ENCODE assay signal across 8 cellular contexts in the genomic region with DNA sequence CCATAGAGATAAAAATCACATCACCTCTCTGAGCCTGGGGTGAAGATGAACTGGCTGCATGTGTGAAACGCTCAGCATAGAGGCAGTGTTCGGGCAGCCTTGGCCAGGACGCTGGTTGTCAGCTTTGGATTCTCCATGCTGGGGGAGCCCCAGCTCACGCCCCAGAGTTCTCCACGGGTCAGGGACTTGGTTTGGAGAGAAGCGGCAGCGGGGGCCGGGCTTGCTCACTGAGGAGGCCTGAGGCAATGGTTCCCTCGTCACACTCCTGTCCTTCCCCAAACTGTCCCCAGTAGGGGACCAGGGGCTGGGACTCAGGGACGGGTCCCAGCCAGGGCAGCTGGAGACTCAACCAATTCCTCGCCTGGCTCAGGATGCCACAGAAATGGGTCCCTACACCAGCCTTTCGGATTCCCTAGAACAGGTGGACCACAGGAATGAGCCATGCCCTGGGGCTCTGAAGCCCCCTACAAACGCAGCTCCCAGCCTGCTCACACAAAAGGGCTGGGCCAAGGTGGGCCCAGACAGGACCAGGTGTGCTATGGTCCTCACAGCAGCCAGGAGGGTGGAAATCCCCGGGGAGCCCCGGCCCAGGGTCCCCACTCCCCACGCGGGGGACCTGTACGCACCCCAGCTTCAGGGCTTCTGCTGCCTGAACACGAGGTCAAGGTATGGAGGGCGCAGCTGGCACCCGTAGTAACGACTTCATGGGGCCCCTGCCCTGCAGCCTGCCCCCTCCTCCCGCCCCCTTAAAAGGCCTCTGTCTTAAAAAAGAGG. TPM values are rescaled to one million over a fixed set of nuclear protein-coding genes. Genes with fewer than 3 reads are reported as not detected.
DNase-seq lines count a peak whose midpoint lies in the region; ATAC-seq, FAIRE-seq and TF ChIP-seq lines count a peak whose summit lies in the region.

No MANE protein-coding gene starts in this region.

- no peaks in the 10 kb centered on the region for H3K27me3 Mint-ChIP-seq in activated T-cell treated with anti-CD3 and anti-CD28 coated beads, Interleukin-2, amount 50 U/mL, for 4 hours (ENCODE audit: low read depth)

- H3K4me3 ChIP-seq in GM23248, result peak overlapping the region; percentile 99

- peaks cover 55% of the 10 kb centered on the region for H3K79me2 ChIP-seq in GM23248 (ENCODE audit: insufficient read depth)

- DNase-seq in GM23248 (peak; percentile 53), left cardiac atrium (peak; percentile 40), sciatic nerve (ENCODE audit: low spot score) (peak; percentile 74), DMS153 (lab: John Stamatoyannopoulos, UW) (no peak), COLO668 (lab: John Stamatoyannopoulos, UW; ENCODE audit: unreplicated experiment) (no peak), H54 (ENCODE audit: insufficient read length, low spot score) (no peak)
- peak; percentile 3 for DNase-seq in activated T-cell treated with anti-CD3 and anti-CD28 coated beads, Interleukin-2, amount 50 U/mL, for 4 hours

- no peaks in the 10 kb centered on the region for H3K9me3 ChIP-seq in GM23248 (ENCODE audit: low read depth)

- peak overlapping the region; percentile 99 for H3K9ac ChIP-seq in GM23248

- no peak for TF ChIP-seq POLR2A in H54 (IDR thresholded peaks at IDR 0.05; ENCODE audit: low read depth, low read length)

- no peaks in the 10 kb centered on the region for H3K9me3 Mint-ChIP-seq in activated T-cell treated with anti-CD3 and anti-CD28 coated beads, Interleukin-2, amount 50 U/mL, for 4 hours

- ATAC-seq in activated T-cell treated with anti-CD3 and anti-CD28 coated beads, Interleukin-2, amount 50 U/mL, for 4 hours, result no peak
- ATAC-seq in left cardiac atrium, result no peak
- ATAC-seq in sciatic nerve, result no peak
- no peak for ATAC-seq in GM21737 (IDR thresholded peaks at IDR 0.05; ENCODE audit: unreplicated experiment)

- no peaks in the 10 kb centered on the region for H3K36me3 Mint-ChIP-seq in activated T-cell treated with anti-CD3 and anti-CD28 coated beads, Interleukin-2, amount 50 U/mL, for 4 hours (ENCODE audit: insufficient read depth)

- H3K4me2 ChIP-seq in GM23248 (ENCODE audit: unreplicated experiment), result peak overlapping the region; percentile 89

- in situ Hi-C loops in GM23248 (cut with MboI), result no loop called here

- H3K4me1 ChIP-seq in GM23248 (ENCODE audit: insufficient read depth), result 0 out of 2 replicates have a peak, but pooled peaks cover 8% of the 10 kb centered on the region

- H3K36me3 ChIP-seq in GM23248 (ENCODE audit: low read depth), result no peaks in the 10 kb centered on the region

- intact Hi-C loops in left cardiac atrium (cut with DNase I) (loop anchor here in 1 of 2 donors (10.0 kb wide), 1 partner anchor 154 kb away; the partner anchor contains the start of genes CFAP99 and ZFYVE28), sciatic nerve (cut with DNase I) (loop anchor here (10.0 kb wide), 1 partner anchor 204 kb away; the partner anchor contains the start of gene RNF4)

- H2AFZ ChIP-seq in GM23248, result peak overlapping the region; percentile 59; the same call in 1 of the 2 replicates

- peak overlapping the region; percentile 74 for H3K4me3 Mint-ChIP-seq in activated T-cell treated with anti-CD3 and anti-CD28 coated beads, Interleukin-2, amount 50 U/mL, for 4 hours

- FAIRE-seq in H54 (lab: Jason Lieb, UNC), result no peak

- H3F3A ChIP-seq in GM23248 (ENCODE audit: insufficient read depth), result no peaks in the 10 kb centered on the region

- no peaks in the 10 kb centered on the region for H3K27me3 ChIP-seq in GM23248 (replicated peaks; ENCODE audit: insufficient read depth)

- WGBS in GM23248 (ENCODE audit: low coverage in 1 of 2, low lambda C conversion rate in 2 of 2, missing lambda C conversion rate in 2 of 2), 2 experiments, result 9 to 11% methylated on average over 16 to 23 of the region's 23 CpGs

- H4K20me1 ChIP-seq in GM23248 (ENCODE audit: insufficient read depth), result no peaks in the 10 kb centered on the region

- no peaks in the 10 kb centered on the region for H3K9me2 ChIP-seq in GM23248 (ENCODE audit: insufficient read depth)

- H3K4me1 Mint-ChIP-seq in activated T-cell treated with anti-CD3 and anti-CD28 coated beads, Interleukin-2, amount 50 U/mL, for 4 hours (ENCODE audit: low read depth), result peaks cover 5% of the 10 kb centered on the region

- peak overlapping the region; percentile 78 for H3K27ac ChIP-seq in GM23248

RNA-seq across cellular contexts. Expression of gene MXD4, which starts 1.4 kb away (rescaled TPM):
- 70.1 and 70.5 TPM in 2 replicates for total RNA-seq in GM23248 (2014; rRNA removed; shearing (Covaris generic))
- 30.9 and 50.6 TPM in 2 replicates for polyA plus RNA-seq in GM23248 (2016; fragmentation: Nextera tagmentation; extraction: Ambion mirVana)
- total RNA-seq in activated T-cell treated with anti-CD3 and anti-CD28 coated beads, Interleukin-2, amount 50 U/mL, for 4 hours, result 1 to 10 TPM; 5.1 to 6.3 (median 5.4) TPM
- total RNA-seq in left cardiac atrium (10 to 100 TPM; 27.7 to 46.9 TPM), sciatic nerve (84.7 TPM)

RNA-seq across cellular contexts. Expression of gene HAUS3, which starts 18.6 kb away (rescaled TPM):
- 10.2 and 14.9 TPM in 2 replicates for total RNA-seq in GM23248 (2014; rRNA removed; shearing (Covaris generic))
- 11.6 and 13.8 TPM in 2 replicates for polyA plus RNA-seq in GM23248 (2016; fragmentation: Nextera tagmentation; extraction: Ambion mirVana)
- total RNA-seq in activated T-cell treated with anti-CD3 and anti-CD28 coated beads, Interleukin-2, amount 50 U/mL, for 4 hours, result 10 to 100 TPM; 20.6 to 24.1 (median 22.5) TPM
- total RNA-seq in left cardiac atrium (1 to 10 TPM; 6.7 to 7.3 TPM), sciatic nerve (15.4 TPM)

RNA-seq across cellular contexts. Expression of gene POLN, which starts 18.6 kb away (rescaled TPM):
- 1.8 and 3.9 TPM in 2 replicates for total RNA-seq in GM23248 (2014; rRNA removed; shearing (Covaris generic))
- 0.91 and 1.6 TPM in 2 replicates for polyA plus RNA-seq in GM23248 (2016; fragmentation: Nextera tagmentation; extraction: Ambion mirVana)
- 1 to 10 TPM in 1 of 3 donors, under 1 TPM in 2; 0.61 to 2.3 (median 0.90) TPM for total RNA-seq in activated T-cell treated with anti-CD3 and anti-CD28 coated beads, Interleukin-2, amount 50 U/mL, for 4 hours
- total RNA-seq in left cardiac atrium (1 to 10 TPM; 2.4 to 6.3 TPM), sciatic nerve (7.7 TPM)

Comparison
In these comparisons a context has a peak if more than half of its experiments do, and no peak if none do; other contexts are left out.
1. DNase-seq: peak in GM23248 (single experiment), activated T-cell treated with anti-CD3 and anti-CD28 coated beads, Interleukin-2, amount 50 U/mL, for 4 hours (single experiment), left cardiac atrium (single experiment) and sciatic nerve (single experiment); none in DMS153 (single experiment), COLO668 (single experiment) and H54 (single experiment).